26 cellular contexts compared by ENCODE assay signal in the genomic region with DNA sequence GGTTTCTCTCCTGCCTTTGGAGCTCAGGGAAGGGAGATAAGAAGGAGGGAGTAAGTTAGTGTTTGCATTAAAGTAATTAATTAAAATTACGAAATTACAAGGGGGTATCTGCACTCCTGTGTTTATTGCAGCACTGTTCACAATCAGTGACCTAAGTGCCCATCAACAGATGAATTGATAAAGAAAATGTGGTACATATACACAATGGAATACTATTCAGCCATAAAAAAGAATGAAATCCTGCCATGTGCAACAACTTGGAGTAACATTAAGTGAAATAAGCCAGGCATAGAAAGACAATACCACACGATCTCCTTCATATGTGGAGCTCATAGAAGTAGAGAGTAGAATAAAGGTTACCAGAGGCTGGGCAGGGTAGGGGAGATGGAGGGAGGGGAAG.
"Had no signal": no experiment of that assay in that cellular context is flagged by ENCODE, and none has a peak within 500 bp of the region (broad histone marks: within the 10 kb centered on the region; RNA-seq: fewer than 3 reads in every experiment).

No MANE protein-coding gene starts in this region.

- H3K27ac ChIP-seq: stomach, suprapubic skin, testis, thoracic aorta, thyroid gland, tibial artery, tibial nerve, transverse colon, upper lobe of left lung, upper lobe of right lung, uterus, vagina had no signal

- H3K4me3 ChIP-seq: stomach, suprapubic skin, testis, thoracic aorta, thyroid gland, tibial artery, tibial nerve, transverse colon, upper lobe of left lung, upper lobe of right lung, uterus, vagina had no signal

- ATAC-seq: stimulated activated effector memory CD8-positive, alpha-beta T cell treated with anti-CD3 and anti-CD28 coated beads, Interleukin-12 subunit alpha, Interleukin-12 subunit beta, amount 100 ng/mL, for 72 hours; stimulated activated memory B cell treated with anti-CD40 and anti-IgM and Interleukin-4, amounts not matched to agents 10 μg/mL and 1 μg/mL and 100 μg/mL, for 72 hours; stimulated activated naive B cell treated with anti-CD40 and anti-IgM and Interleukin-4, amounts not matched to agents 10 μg/mL and 1 μg/mL and 100 μg/mL, for 72 hours; stimulated activated naive CD8-positive, alpha-beta T cell treated with anti-CD3 and anti-CD28 coated beads, Interleukin-15, amount 100 ng/mL, for 72 hours; stimulated activated naive CD8-positive, alpha-beta T cell treated with anti-CD3 and anti-CD28 coated beads, Interleukin-15, Interleukin-2, amounts not matched to agents 100 U/mL and 50 U/mL, for 24 hours; upper lobe of right lung had no signal

- H3K4me1 ChIP-seq: stomach, suprapubic skin, testis, thyroid gland, tibial artery, tibial nerve, transverse colon, upper lobe of left lung, upper lobe of right lung, uterus, vagina had no signal

- H3K36me3 ChIP-seq: stomach, suprapubic skin, thoracic aorta, thyroid gland, tibial artery, tibial nerve, transverse colon, upper lobe of left lung, upper lobe of right lung, uterus, vagina had no signal

- H3K27me3 ChIP-seq: stomach, suprapubic skin, testis, thyroid gland, tibial nerve, transverse colon, upper lobe of left lung, upper lobe of right lung, uterus, vagina had no signal

- H3K9me3 ChIP-seq: stomach, suprapubic skin, testis, thoracic aorta, thyroid gland, tibial artery, tibial nerve, transverse colon, upper lobe of left lung, uterus, vagina had no signal

- DNase-seq: stimulated activated CD4-positive, alpha-beta T cell treated with anti-CD3 and anti-CD28 coated beads, Interleukin-2, amount 100 ng/mL, for 48 hours; stimulated activated CD4-positive, alpha-beta T cell treated with anti-CD3 and anti-CD28 coated beads, Interleukin-4, amount 100 ng/mL, for 1 hour; stimulated activated CD4-positive, alpha-beta T cell treated with anti-CD3 and anti-CD28 coated beads, Interleukin-4, amount 100 ng/mL, for 24 hours; stimulated activated CD4-positive, alpha-beta T cell treated with anti-CD3 and anti-CD28 coated beads, Interleukin-4, amount 100 ng/mL, for 4 hours; stimulated activated CD8-positive, alpha-beta memory T cell treated with anti-CD3 and anti-CD28 coated beads, Interleukin-4, amount 100 ng/mL, for 48 hours; stimulated activated naive B cell treated with anti-CD40 and anti-IgM and Interleukin-4, amounts not matched to agents 10 μg/mL and 1 μg/mL and 100 μg/mL, for 72 hours; stimulated activated naive CD4-positive, alpha-beta T cell; stimulated activated naive CD4-positive, alpha-beta T cell treated with Interleukin-2 at 50 U/mL for 16 hours; stimulated activated naive CD8-positive, alpha-beta T cell treated with anti-CD3 and anti-CD28 coated beads, Interleukin-15, amount 100 ng/mL, for 72 hours; stimulated activated naive CD8-positive, alpha-beta T cell treated with anti-CD3 and anti-CD28 coated beads, Interleukin-15, Interleukin-2, amounts not matched to agents 100 U/mL and 50 U/mL, for 24 hours; stomach; substantia nigra; testis; thyroid gland; tibial artery; transverse colon; trophoblast cell; upper lobe of left lung; upper lobe of right lung; uterus had no signal
